22 cellular contexts compared by ENCODE assay signal in genomic region chr22:34971456-34971855, GRCh38.
"Had no signal": no experiment of that assay in that cellular context is flagged by ENCODE, and none has a peak within 500 bp of the region (broad histone marks: within the 10 kb centered on the region; RNA-seq: fewer than 3 reads in every experiment).

No MANE protein-coding gene starts in this region.

- H3K27ac Mint-ChIP-seq: naive thymus-derived CD8-positive, alpha-beta T cell; stimulated activated naive B cell treated with anti-CD40 and anti-IgM and Interleukin-4, amounts not matched to agents 10 μg/mL and 1 μg/mL and 100 μg/mL, for 72 hours; stimulated activated naive CD8-positive, alpha-beta T cell treated with anti-CD3 and anti-CD28 coated beads, Interleukin-15, amount 100 ng/mL, for 72 hours had no signal

- H3K4me1 Mint-ChIP-seq: naive thymus-derived CD8-positive, alpha-beta T cell; stimulated activated naive B cell treated with anti-CD40 and anti-IgM and Interleukin-4, amounts not matched to agents 10 μg/mL and 1 μg/mL and 100 μg/mL, for 72 hours; stimulated activated naive CD8-positive, alpha-beta T cell treated with anti-CD3 and anti-CD28 coated beads, Interleukin-15, amount 100 ng/mL, for 72 hours had no signal

- H3K4me1 ChIP-seq: gastroesophageal sphincter, transverse colon had no signal

- H3K36me3 Mint-ChIP-seq: naive thymus-derived CD8-positive, alpha-beta T cell; stimulated activated naive B cell treated with anti-CD40 and anti-IgM and Interleukin-4, amounts not matched to agents 10 μg/mL and 1 μg/mL and 100 μg/mL, for 72 hours had no signal

- H3K36me3 ChIP-seq: gastroesophageal sphincter, neutrophil, thoracic aorta, transverse colon had no signal

- FAIRE-seq: endometrium had no signal

- H3K27me3 Mint-ChIP-seq: stimulated activated naive CD8-positive, alpha-beta T cell treated with anti-CD3 and anti-CD28 coated beads, Interleukin-15, amount 100 ng/mL, for 72 hours had no signal

- H3K27me3 ChIP-seq: neutrophil had no signal

- H3K27ac ChIP-seq: dorsolateral prefrontal cortex, gastroesophageal sphincter, neutrophil, skin epidermis, thoracic aorta, transverse colon had no signal

- H3K9me3 ChIP-seq: mucosa of descending colon, neutrophil, thoracic aorta, transverse colon had no signal

- ATAC-seq: esophagus mucosa; gastroesophageal sphincter; left lobe of liver; mucosa of descending colon; naive thymus-derived CD8-positive, alpha-beta T cell; sciatic nerve; stimulated activated naive B cell treated with anti-CD40 and anti-IgM and Interleukin-4, amounts not matched to agents 10 μg/mL and 1 μg/mL and 100 μg/mL, for 72 hours; stimulated activated naive CD8-positive, alpha-beta T cell treated with anti-CD3 and anti-CD28 coated beads, Interleukin-15, amount 100 ng/mL, for 72 hours had no signal

- H3K4me3 Mint-ChIP-seq: naive thymus-derived CD8-positive, alpha-beta T cell; stimulated activated naive B cell treated with anti-CD40 and anti-IgM and Interleukin-4, amounts not matched to agents 10 μg/mL and 1 μg/mL and 100 μg/mL, for 72 hours; stimulated activated naive CD8-positive, alpha-beta T cell treated with anti-CD3 and anti-CD28 coated beads, Interleukin-15, amount 100 ng/mL, for 72 hours had no signal

- H3K4me3 ChIP-seq: dorsolateral prefrontal cortex, gastroesophageal sphincter, mucosa of descending colon, skin epidermis, thoracic aorta, transverse colon had no signal

- DNase-seq: cortex of kidney; dorsolateral prefrontal cortex; effector CD8-positive, alpha-beta T cell; glutamatergic neuron; islet precursor cell; mammary epithelial cell; mucosa of descending colon; naive thymus-derived CD8-positive, alpha-beta T cell; stimulated activated CD4-positive, alpha-beta T cell treated with anti-CD3 and anti-CD28 coated beads, Interleukin-2, amount 100 ng/mL, for 24 hours; stimulated activated CD4-positive, alpha-beta T cell treated with anti-CD3 and anti-CD28 coated beads, Interleukin-4, amount 100 ng/mL, for 4 hours; stimulated activated naive B cell treated with anti-CD40 and anti-IgM and Interleukin-4, amounts not matched to agents 10 μg/mL and 1 μg/mL and 100 μg/mL, for 72 hours; stimulated activated naive CD8-positive, alpha-beta T cell treated with anti-CD3 and anti-CD28 coated beads, Interleukin-15, amount 100 ng/mL, for 72 hours; substantia nigra; transverse colon had no signal
